In genomic region chr12:47071241-47071852, GRCh38 we compare ENCODE assay signal across 10 cellular contexts. TPM values are rescaled to one million over a fixed set of nuclear protein-coding genes. Genes with fewer than 3 reads are reported as not detected.
DNase-seq lines count a peak whose midpoint lies in the region; ATAC-seq and TF ChIP-seq lines count a peak whose summit lies in the region.
"Had no signal": no experiment of that assay in that cellular context is flagged by ENCODE, and none has a peak within 500 bp of the region (broad histone marks: within the 10 kb centered on the region; RNA-seq: fewer than 3 reads in every experiment).

No MANE protein-coding gene starts in this region.

- H3K4me3 ChIP-seq in OCI-LY3 (ENCODE audit: low read length): no peak overlapping the region
- no peak overlapping the region for H3K4me3 ChIP-seq in fibroblast of the aortic adventitia (ENCODE audit: low read depth, low read length)

- DNase-seq in natural killer cell (no peak), fibroblast of the aortic adventitia (ENCODE audit: low read depth) (no peak), NCI-H2081 treated with DMSO at 0.1 percent for 48 hours (lab: John Stamatoyannopoulos, UW) (no peak), Ammon's horn (ENCODE audit: low spot score) (no peak)
- no peak for DNase-seq in natural killer cell treated with Interleukin-12 subunit alpha and Interleukin-12 subunit beta and Interleukin-15 and Interleukin-18, amount 100 ng/mL, for 72 hours (ENCODE audit: low spot score)
- DNase-seq: stimulated activated CD4-positive, alpha-beta T cell treated with anti-CD3 and anti-CD28 coated beads, Interleukin-1b, Interleukin-23, amount 100 ng/mL, for 48 hours had no signal

- TF ChIP-seq CTCF in natural killer cell (IDR thresholded peaks at IDR 0.05): peak; percentile 72
- peak; percentile 69 for TF ChIP-seq CTCF in OCI-LY3 (IDR thresholded peaks at IDR 0.05; ENCODE audit: low read depth, low read length)
- peak; percentile 39 for TF ChIP-seq CTCF in fibroblast of the aortic adventitia (IDR thresholded peaks at IDR 0.05; ENCODE audit: insufficient read depth, low read length)

- H3K36me3 ChIP-seq in OCI-LY3 (replicated peaks; ENCODE audit: low read depth, low read length): peaks cover 4% of the 10 kb centered on the region

- H3K27me3 ChIP-seq in OCI-LY3 (ENCODE audit: low read depth, low read length): no peaks in the 10 kb centered on the region

- no peaks in the 10 kb centered on the region for H3K4me1 Mint-ChIP-seq in natural killer cell
- peaks cover 7 to 10% of the 10 kb centered on the region in 2 donors for H3K4me1 Mint-ChIP-seq in natural killer cell treated with Interleukin-12 subunit alpha and Interleukin-12 subunit beta and Interleukin-15 and Interleukin-18, amount 100 ng/mL, for 72 hours (ENCODE audit: low read depth in 2 of 2)

- peaks cover 23% of the 10 kb centered on the region for H3K4me1 ChIP-seq in OCI-LY3 (ENCODE audit: low read length)

- H3K36me3 Mint-ChIP-seq in natural killer cell: no peaks in the 10 kb centered on the region
- no peaks in the 10 kb centered on the region for H3K36me3 Mint-ChIP-seq in natural killer cell treated with Interleukin-12 subunit alpha and Interleukin-12 subunit beta and Interleukin-15 and Interleukin-18, amount 100 ng/mL, for 72 hours

- intact Hi-C loops in natural killer cell (cut with micrococcal nuclease): loop anchor here (1.0 kb wide), 1 partner anchor 236 kb away; no protein-coding TSS in a partner anchor

- no peaks in the 10 kb centered on the region for H3K9me3 Mint-ChIP-seq in natural killer cell
- no peaks in the 10 kb centered on the region for H3K9me3 Mint-ChIP-seq in natural killer cell treated with Interleukin-12 subunit alpha and Interleukin-12 subunit beta and Interleukin-15 and Interleukin-18, amount 100 ng/mL, for 72 hours
- H3K9me3 Mint-ChIP-seq: dendritic cell treated with granulocyte-macrophage colony-stimulating factor and Interleukin-4, amounts not matched to agents 40 ng/mL and 50 ng/mL, for 4 days had no signal

- no peak overlapping the region for H3K4me3 Mint-ChIP-seq in natural killer cell
- H3K4me3 Mint-ChIP-seq in natural killer cell treated with Interleukin-12 subunit alpha and Interleukin-12 subunit beta and Interleukin-15 and Interleukin-18, amount 100 ng/mL, for 72 hours: no peak overlapping the region
- H3K4me3 Mint-ChIP-seq: dendritic cell treated with granulocyte-macrophage colony-stimulating factor and Interleukin-4, amounts not matched to agents 40 ng/mL and 50 ng/mL, for 4 days had no signal

- ATAC-seq in natural killer cell (peak in 2 of 3 donors; percentile 36 to 57), GM18858 (IDR thresholded peaks at IDR 0.05; ENCODE audit: unreplicated experiment) (no peak), HG02870 (IDR thresholded peaks at IDR 0.05; ENCODE audit: unreplicated experiment) (no peak)
- no peak for ATAC-seq in natural killer cell treated with Interleukin-12 subunit alpha and Interleukin-12 subunit beta and Interleukin-15 and Interleukin-18, amount 100 ng/mL, for 72 hours

- H4K20me1 ChIP-seq in OCI-LY3 (ENCODE audit: insufficient read depth, low read length): no peaks in the 10 kb centered on the region

- no peak overlapping the region for H3K9ac ChIP-seq in OCI-LY3 (ENCODE audit: low read length)

- H3K27ac Mint-ChIP-seq in natural killer cell: no peak overlapping the region
- H3K27ac Mint-ChIP-seq in natural killer cell treated with Interleukin-12 subunit alpha and Interleukin-12 subunit beta and Interleukin-15 and Interleukin-18, amount 100 ng/mL, for 72 hours: no peak overlapping the region
- H3K27ac Mint-ChIP-seq: dendritic cell treated with granulocyte-macrophage colony-stimulating factor and Interleukin-4, amounts not matched to agents 40 ng/mL and 50 ng/mL, for 4 days had no signal

- H3K27ac ChIP-seq in OCI-LY3 (ENCODE audit: low read length): no peak overlapping the region

- no peak overlapping the region for H2AFZ ChIP-seq in OCI-LY3 (ENCODE audit: low read depth, low read length)

- no peaks in the 10 kb centered on the region for H3K27me3 Mint-ChIP-seq in natural killer cell (ENCODE audit: low read depth in 2 of 2)
- H3K27me3 Mint-ChIP-seq in natural killer cell treated with Interleukin-12 subunit alpha and Interleukin-12 subunit beta and Interleukin-15 and Interleukin-18, amount 100 ng/mL, for 72 hours: no peaks in the 10 kb centered on the region

- H3K79me2 ChIP-seq in OCI-LY3 (ENCODE audit: low read length): peaks cover 4% of the 10 kb centered on the region; the same call in 1 of the 2 replicates

- H3K4me2 ChIP-seq in OCI-LY3 (ENCODE audit: low read length): no peak overlapping the region

- no peaks in the 10 kb centered on the region for H3K9me3 ChIP-seq in OCI-LY3 (ENCODE audit: insufficient read depth, low read length)

RNA-seq across cellular contexts. Expression of gene PCED1B, which starts 8.1 kb away (rescaled TPM):
- 10 to 100 TPM; 30.2 to 35.9 (median 33.3) TPM for total RNA-seq in natural killer cell
- total RNA-seq in natural killer cell treated with Interleukin-12 subunit alpha and Interleukin-12 subunit beta and Interleukin-15 and Interleukin-18, amount 100 ng/mL, for 72 hours: 10 to 100 TPM; 39.5 to 41.2 TPM
- total RNA-seq in fibroblast of the aortic adventitia (ENCODE audit: low replicate concordance): 0.27 TPM in 1 of 2 replicates, not detected in the other

RNA-seq across cellular contexts. Expression of gene AMIGO2, which starts 8.4 kb away (rescaled TPM):
- 1 to 10 TPM; 8.0 to 9.9 (median 8.1) TPM for total RNA-seq in natural killer cell
- 1 to 10 TPM; 5.0 to 5.6 TPM for total RNA-seq in natural killer cell treated with Interleukin-12 subunit alpha and Interleukin-12 subunit beta and Interleukin-15 and Interleukin-18, amount 100 ng/mL, for 72 hours
- 2.7 and 3.7 TPM in 2 replicates for total RNA-seq in fibroblast of the aortic adventitia (ENCODE audit: low replicate concordance)

Comparison
In these comparisons a context has a peak if more than half of its experiments do, and no peak if none do; other contexts are left out.
1. ATAC-seq: peak in natural killer cell (2 of 3); none in natural killer cell treated with Interleukin-12 subunit alpha and Interleukin-12 subunit beta and Interleukin-15 and Interleukin-18, amount 100 ng/mL, for 72 hours (0 of 2), GM18858 (single experiment) and HG02870 (single experiment).
2. RNA of gene PCED1B, which starts 8.1 kb away (total RNA-seq): 39.5 to 41.2 TPM in natural killer cell treated with Interleukin-12 subunit alpha and Interleukin-12 subunit beta and Interleukin-15 and Interleukin-18, amount 100 ng/mL, for 72 hours and 30.2 to 35.9 TPM in natural killer cell; 0.27 TPM in fibroblast of the aortic adventitia; every median in the first group is over 10 times any median in the second.
3. Peak in every context shown above with its lines, with median percentiles within 50 percentile points of each other: CTCF ChIP-seq.